Comparison of ENCODE assay signal across 8 cellular contexts in genomic region chr11:70270877-70271634, GRCh38. TPM values are rescaled to one million over a fixed set of nuclear protein-coding genes. Genes with fewer than 3 reads are reported as not detected.
A peak's percentile ranks its signal among the peaks of the same experiment; 100 is the strongest.
DNase-seq lines count a peak whose midpoint lies in the region; ATAC-seq and TF ChIP-seq lines count a peak whose summit lies in the region.

No MANE protein-coding gene starts in this region.

- peak overlapping the region; percentile 64 for H3K27ac ChIP-seq in thymus (ENCODE audit: low read depth)

- peaks cover 20% of the 10 kb centered on the region for H3K36me3 ChIP-seq in thymus (ENCODE audit: control insufficient read depth, insufficient read depth)

- no peaks in the 10 kb centered on the region for H3K9me3 Mint-ChIP-seq in activated T-cell treated with anti-CD3 and anti-CD28 coated beads, Interleukin-2, amount 50 U/mL, for 24 hours
- no peaks in the 10 kb centered on the region for H3K9me3 Mint-ChIP-seq in nephron

- peaks cover 15% of the 10 kb centered on the region for H3K27me3 Mint-ChIP-seq in activated T-cell treated with anti-CD3 and anti-CD28 coated beads, Interleukin-2, amount 50 U/mL, for 24 hours
- peaks cover 34% of the 10 kb centered on the region for H3K27me3 Mint-ChIP-seq in nephron (ENCODE audit: low read depth)

- peaks cover 51% of the 10 kb centered on the region for H3K4me1 Mint-ChIP-seq in activated T-cell treated with anti-CD3 and anti-CD28 coated beads, Interleukin-2, amount 50 U/mL, for 24 hours (ENCODE audit: low read depth)
- peaks cover 4% of the 10 kb centered on the region for H3K4me1 Mint-ChIP-seq in nephron

- peaks cover 6% of the 10 kb centered on the region for H3K4me1 ChIP-seq in thymus (ENCODE audit: control insufficient read depth, insufficient read depth, low read length)

- H3K4me3 ChIP-seq in thymus (ENCODE audit: low read length), result peak overlapping the region; percentile 98

- whole genome bisulfite sequencing in thymus, result 1% methylated on average over 75 of the region's 75 CpGs

- peaks cover 46% of the 10 kb centered on the region for H3K36me3 Mint-ChIP-seq in activated T-cell treated with anti-CD3 and anti-CD28 coated beads, Interleukin-2, amount 50 U/mL, for 24 hours (ENCODE audit: low read depth)
- peaks cover 30% of the 10 kb centered on the region for H3K36me3 Mint-ChIP-seq in nephron (ENCODE audit: low read depth)

- peak overlapping the region; percentile 84 for H3K4me3 Mint-ChIP-seq in activated T-cell treated with anti-CD3 and anti-CD28 coated beads, Interleukin-2, amount 50 U/mL, for 24 hours
- peak overlapping the region; percentile 92 to 97 (median 96) for H3K4me3 Mint-ChIP-seq in nephron

- TF ChIP-seq CTCF in nephron (IDR thresholded peaks at IDR 0.05; ENCODE audit: unreplicated experiment in 3 of 3), result peak in 2 of 3 experiments; percentile 10 to 11

- DNase-seq in DMS79 treated with DMSO at 0.1 percent for 48 hours (lab: John Stamatoyannopoulos, UW), result peak; percentile 7
- DNase-seq in DMS79 (lab: John Stamatoyannopoulos, UW), result no peak
- peak; percentile 55 for DNase-seq in NCI-H526 treated with DMSO at 0.1 percent for 48 hours (lab: John Stamatoyannopoulos, UW)
- DNase-seq in activated T-cell treated with anti-CD3 and anti-CD28 coated beads, Interleukin-2, amount 50 U/mL, for 24 hours, result peak; percentile 73
- DNase-seq in fibroblast of gingiva (ENCODE audit: low read depth), result peak; percentile 41

- H3K27me3 ChIP-seq in thymus (ENCODE audit: control insufficient read depth, insufficient read depth), result peaks cover 6% of the 10 kb centered on the region

- H3K9me3 ChIP-seq in thymus (ENCODE audit: control insufficient read depth), result no peaks in the 10 kb centered on the region

- peak; percentile 35 for ATAC-seq in HG02798 (IDR thresholded peaks at IDR 0.05; ENCODE audit: poor library complexity, unreplicated experiment)

- H3K27ac Mint-ChIP-seq in activated T-cell treated with anti-CD3 and anti-CD28 coated beads, Interleukin-2, amount 50 U/mL, for 24 hours, result peak overlapping the region; percentile 89
- peak overlapping the region; percentile 66 to 87 (median 79) for H3K27ac Mint-ChIP-seq in nephron

RNA-seq across cellular contexts. Expression of gene PPFIA1, which starts 0.6 kb away (rescaled TPM):
- polyA plus RNA-seq in thymus, result 23.3 TPM
